17 cellular contexts compared by ENCODE assay signal in genomic region chr12:126588586-126589249, GRCh38.
DNase-seq lines count a peak whose midpoint lies in the region; ATAC-seq and TF ChIP-seq lines count a peak whose summit lies in the region.
"Had no signal": no experiment of that assay in that cellular context is flagged by ENCODE, and none has a peak within 500 bp of the region (broad histone marks: within the 10 kb centered on the region; RNA-seq: fewer than 3 reads in every experiment).

No MANE protein-coding gene starts in this region.

- H4K20me1 ChIP-seq in Karpas-422 (ENCODE audit: insufficient read depth, low read depth, low read length) = no peaks in the 10 kb centered on the region

- H3K27me3 ChIP-seq in dorsolateral prefrontal cortex (peaks cover 0 to 4% (median 0%) of the 10 kb centered on the region in 45 donors), Karpas-422 (ENCODE audit: low read length) (no peaks in the 10 kb centered on the region)
- H3K27me3 ChIP-seq: body of pancreas, esophagus squamous epithelium had no signal

- peaks cover 0 to 13% (median 0%) of the 10 kb centered on the region in 3 donors for H3K9me3 Mint-ChIP-seq in T-cell
- H3K9me3 Mint-ChIP-seq: stimulated activated naive CD8-positive, alpha-beta T cell treated with anti-CD3 and anti-CD28 coated beads, Interleukin-15, amount 100 ng/mL, for 72 hours had no signal

- H3K79me2 ChIP-seq in Karpas-422 (ENCODE audit: low read length) = no peaks in the 10 kb centered on the region

- CTCF ChIA-PET in T-cell (lab: Charles Lee) = no interaction called here

- peak overlapping the region in 1 of 2 donors; percentile 44 for H3K27ac Mint-ChIP-seq in T-cell
- H3K27ac Mint-ChIP-seq: natural killer cell; stimulated activated naive CD8-positive, alpha-beta T cell treated with anti-CD3 and anti-CD28 coated beads, Interleukin-15, amount 100 ng/mL, for 72 hours had no signal

- no peak overlapping the region for H3K4me3 Mint-ChIP-seq in T-cell
- H3K4me3 Mint-ChIP-seq: natural killer cell had no signal

- peaks cover 3% of the 10 kb centered on the region; the same call in 1 of the 2 replicates for H3K9me3 ChIP-seq in Karpas-422 (ENCODE audit: low read length)
- H3K9me3 ChIP-seq: body of pancreas, esophagus squamous epithelium had no signal

- no peaks in the 10 kb centered on the region for H3K9me2 ChIP-seq in Karpas-422 (replicated peaks; ENCODE audit: insufficient read depth, low read length)

- ATAC-seq in T-cell (replicated peaks in 1 of 4) (peak in 3 of 4 experiments; percentile 54 to 87 (median 66)), HG03135 (IDR thresholded peaks at IDR 0.05; ENCODE audit: unreplicated experiment) (no peak)
- ATAC-seq: body of pancreas; K562; left ventricle myocardium superior; natural killer cell; stimulated activated naive CD8-positive, alpha-beta T cell treated with anti-CD3 and anti-CD28 coated beads, Interleukin-15, amount 100 ng/mL, for 72 hours had no signal

- H3K9ac ChIP-seq in Karpas-422 (ENCODE audit: low read length) = no peak overlapping the region

- H3K4me1 Mint-ChIP-seq in T-cell = peaks cover 0 to 14% (median 13%) of the 10 kb centered on the region in 3 donors
- H3K4me1 Mint-ChIP-seq: natural killer cell had no signal

- POLR2A ChIA-PET in T-cell (lab: Charles Lee) = no interaction called here

- DNase-seq in activated T-cell treated with anti-CD3 and anti-CD28 coated beads for 24 hours (ENCODE audit: low read depth) = peak; percentile 7
- DNase-seq in activated T-cell treated with anti-CD3 and anti-CD28 coated beads, Interleukin-2, amount 50 U/mL, for 1 hour = no peak
- DNase-seq in T-cell = no peak
- no peak for DNase-seq in dorsolateral prefrontal cortex
- peak; percentile 24 for DNase-seq in stimulated activated CD8-positive, alpha-beta memory T cell treated with anti-CD3 and anti-CD28 coated beads, Interleukin-4, amount 100 ng/mL, for 48 hours
- no peak for DNase-seq in Karpas-422
- no peak for DNase-seq in NCI-H1105 treated with DMSO at 0.1 percent for 48 hours (lab: John Stamatoyannopoulos, UW)
- DNase-seq: ACHN; activated CD8-positive, alpha-beta memory T cell treated with anti-CD3 and anti-CD28 coated beads, Interleukin-2, amount 50 U/mL, for 48 hours; body of pancreas; esophagus squamous epithelium; left ventricle myocardium superior; natural killer cell; stimulated activated naive CD8-positive, alpha-beta T cell treated with anti-CD3 and anti-CD28 coated beads, Interleukin-15, amount 100 ng/mL, for 72 hours had no signal

- no peak overlapping the region for H3K4me2 ChIP-seq in Karpas-422 (ENCODE audit: low read depth, low read length, poor library complexity, severe bottlenecking)

- TF ChIP-seq CTCF in dorsolateral prefrontal cortex (IDR thresholded peaks at IDR 0.05 in 54 of 56, conservative IDR thresholded peaks at IDR 0.05 in 2 of 56; ENCODE audit: low read depth in 1 of 56, partially characterized antibody in 56 of 56) = no peak

- no peaks in the 10 kb centered on the region for H3K36me3 Mint-ChIP-seq in T-cell
- H3K36me3 Mint-ChIP-seq: natural killer cell had no signal

- H3K36me3 ChIP-seq in Karpas-422 (ENCODE audit: insufficient read depth, low read length) = no peaks in the 10 kb centered on the region
- H3K36me3 ChIP-seq: esophagus squamous epithelium had no signal

- H3K27ac ChIP-seq in dorsolateral prefrontal cortex = peak overlapping the region in 33 of 59 donors; percentile 7 to 74 (median 47)
- no peak overlapping the region for H3K27ac ChIP-seq in Karpas-422 (ENCODE audit: low read length)
- H3K27ac ChIP-seq: body of pancreas, esophagus squamous epithelium, SK-N-MC had no signal

- no peaks in the 10 kb centered on the region for H3K27me3 Mint-ChIP-seq in T-cell
- H3K27me3 Mint-ChIP-seq: stimulated activated naive CD8-positive, alpha-beta T cell treated with anti-CD3 and anti-CD28 coated beads, Interleukin-15, amount 100 ng/mL, for 72 hours had no signal

- intact Hi-C loops in dorsolateral prefrontal cortex (cut with DNase I) = no loop called here

- no peak overlapping the region for H3K4me3 ChIP-seq in dorsolateral prefrontal cortex
- no peak overlapping the region for H3K4me3 ChIP-seq in Karpas-422 (ENCODE audit: low read length)
- H3K4me3 ChIP-seq: body of pancreas, esophagus squamous epithelium, K562, SK-N-MC had no signal

- H2AFZ ChIP-seq in Karpas-422 (ENCODE audit: low read length) = no peak overlapping the region

- no peaks in the 10 kb centered on the region for H3K4me1 ChIP-seq in Karpas-422 (ENCODE audit: low read length)
- H3K4me1 ChIP-seq: esophagus squamous epithelium had no signal

Comparison
In these comparisons a context has a peak if more than half of its experiments do, and no peak if none do; other contexts are left out.
1. DNase-seq: peak in activated T-cell treated with anti-CD3 and anti-CD28 coated beads for 24 hours (single experiment) and stimulated activated CD8-positive, alpha-beta memory T cell treated with anti-CD3 and anti-CD28 coated beads, Interleukin-4, amount 100 ng/mL, for 48 hours (single experiment); none in activated T-cell treated with anti-CD3 and anti-CD28 coated beads, Interleukin-2, amount 50 U/mL, for 1 hour (single experiment), T-cell (0 of 34), dorsolateral prefrontal cortex (0 of 10), Karpas-422 (single experiment) and NCI-H1105 treated with DMSO at 0.1 percent for 48 hours (single experiment).